ENCODE assay signal across 1 cellular context in the genomic region with DNA sequence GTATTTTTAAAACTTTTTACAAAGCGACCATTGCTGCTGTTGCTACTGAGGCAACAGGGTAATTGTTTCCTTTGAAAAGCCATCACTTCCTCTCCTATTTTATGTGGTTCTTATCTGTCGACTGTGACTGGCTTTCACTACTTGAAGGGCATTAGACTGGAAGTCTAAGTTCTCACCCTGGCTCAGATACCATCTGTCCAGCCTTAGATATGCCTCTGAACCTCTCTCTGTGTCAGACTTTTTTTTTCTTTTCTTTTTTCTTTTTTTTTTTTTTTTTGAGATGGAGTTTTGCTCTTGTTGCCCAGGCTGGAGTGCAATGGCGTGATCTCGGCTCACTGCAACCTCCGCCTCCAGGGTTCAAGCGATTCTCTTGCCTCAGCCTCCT.
TF ChIP-seq lines count a peak whose summit lies in the region.
"Not testable (repeated sequence)": the region's sequence is repeated elsewhere in the genome, so short reads cannot be mapped to it uniquely, and the experiment has no call there.

No MANE protein-coding gene starts in this region.

TF ChIP-seq in K562, 482 proteins besides CTCF, POLR2A, EP300 and RAD21 (continued from another document):
- not testable (repeated sequence) for TF ChIP-seq NR2C2 (CRISPR knock-in tag; IDR thresholded peaks at IDR 0.05); TEAD4 (CRISPR knock-in tag; IDR thresholded peaks at IDR 0.05; ENCODE audit: borderline replicate concordance)
- TF ChIP-seq NR2C2 (tag; IDR thresholded peaks at IDR 0.05) (0 out of 2 replicates have a peak, but pooled peaks have one; percentile 21), CREM (IDR thresholded peaks at IDR 0.05; ENCODE audit: low read depth) (0 out of 2 replicates have a peak, but pooled peaks have one; percentile 7), DPF2 (IDR thresholded peaks at IDR 0.05) (peak; percentile 65; the same call in 1 of the 2 replicates), SMARCE1 (IDR thresholded peaks at IDR 0.05) (peak; percentile 53; the same call in 1 of the 2 replicates), MTA1 (IDR thresholded peaks at IDR 0.05; ENCODE audit: borderline replicate concordance) (peak; percentile 72; the same call in 1 of the 2 replicates), ARID1B (IDR thresholded peaks at IDR 0.05) (peak; percentile 51), MAFG (tag; conservative IDR thresholded peaks at IDR 0.05) (0 out of 2 replicates have a peak, but pooled peaks have one; percentile 20), SOX6 (IDR thresholded peaks at IDR 0.05) (peak; percentile 40; the same call in 1 of the 2 replicates), TCF3 (CRISPR knock-in tag; IDR thresholded peaks at IDR 0.05) (peak; percentile 37; the same call in 1 of the 2 replicates), SMARCA4 (IDR thresholded peaks at IDR 0.05) (peak; percentile 32; the same call in 1 of the 2 replicates), TAL1 (IDR thresholded peaks at IDR 0.05) (peak; percentile 29), TEAD4 (IDR thresholded peaks at IDR 0.05; ENCODE audit: low read length) (peak; percentile 43; the same call in 1 of the 2 replicates), RCOR1 (IDR thresholded peaks at IDR 0.05; ENCODE audit: borderline replicate concordance in 1 of 2, low read depth in 2 of 2, low read length in 2 of 2) (0 out of 4 replicates have a peak, but pooled peaks of 1 of the 2 experiments have one; percentile 8)
- TF ChIP-seq, protein P1, sequence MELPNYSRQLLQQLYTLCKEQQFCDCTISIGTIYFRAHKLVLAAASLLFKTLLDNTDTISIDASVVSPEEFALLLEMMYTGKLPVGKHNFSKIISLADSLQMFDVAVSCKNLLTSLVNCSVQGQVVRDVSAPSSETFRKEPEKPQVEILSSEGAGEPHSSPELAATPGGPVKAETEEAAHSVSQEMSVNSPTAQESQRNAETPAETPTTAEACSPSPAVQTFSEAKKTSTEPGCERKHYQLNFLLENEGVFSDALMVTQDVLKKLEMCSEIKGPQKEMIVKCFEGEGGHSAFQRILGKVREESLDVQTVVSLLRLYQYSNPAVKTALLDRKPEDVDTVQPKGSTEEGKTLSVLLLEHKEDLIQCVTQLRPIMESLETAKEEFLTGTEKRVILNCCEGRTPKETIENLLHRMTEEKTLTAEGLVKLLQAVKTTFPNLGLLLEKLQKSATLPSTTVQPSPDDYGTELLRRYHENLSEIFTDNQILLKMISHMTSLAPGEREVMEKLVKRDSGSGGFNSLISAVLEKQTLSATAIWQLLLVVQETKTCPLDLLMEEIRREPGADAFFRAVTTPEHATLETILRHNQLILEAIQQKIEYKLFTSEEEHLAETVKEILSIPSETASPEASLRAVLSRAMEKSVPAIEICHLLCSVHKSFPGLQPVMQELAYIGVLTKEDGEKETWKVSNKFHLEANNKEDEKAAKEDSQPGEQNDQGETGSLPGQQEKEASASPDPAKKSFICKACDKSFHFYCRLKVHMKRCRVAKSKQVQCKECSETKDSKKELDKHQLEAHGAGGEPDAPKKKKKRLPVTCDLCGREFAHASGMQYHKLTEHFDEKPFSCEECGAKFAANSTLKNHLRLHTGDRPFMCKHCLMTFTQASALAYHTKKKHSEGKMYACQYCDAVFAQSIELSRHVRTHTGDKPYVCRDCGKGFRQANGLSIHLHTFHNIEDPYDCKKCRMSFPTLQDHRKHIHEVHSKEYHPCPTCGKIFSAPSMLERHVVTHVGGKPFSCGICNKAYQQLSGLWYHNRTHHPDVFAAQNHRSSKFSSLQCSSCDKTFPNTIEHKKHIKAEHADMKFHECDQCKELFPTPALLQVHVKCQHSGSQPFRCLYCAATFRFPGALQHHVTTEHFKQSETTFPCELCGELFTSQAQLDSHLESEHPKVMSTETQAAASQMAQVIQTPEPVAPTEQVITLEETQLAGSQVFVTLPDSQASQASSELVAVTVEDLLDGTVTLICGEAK (IDR thresholded peaks at IDR 0.05), result 0 out of 2 replicates have a peak, but pooled peaks have one; percentile 21
- TF ChIP-seq, protein P1 (CRISPR knock-in tag; IDR thresholded peaks at IDR 0.05), result not testable (repeated sequence)
TF ChIP-seq in K562: peak in this region for 17; not testable (repeated sequence) for 465.
